In the genomic region with DNA sequence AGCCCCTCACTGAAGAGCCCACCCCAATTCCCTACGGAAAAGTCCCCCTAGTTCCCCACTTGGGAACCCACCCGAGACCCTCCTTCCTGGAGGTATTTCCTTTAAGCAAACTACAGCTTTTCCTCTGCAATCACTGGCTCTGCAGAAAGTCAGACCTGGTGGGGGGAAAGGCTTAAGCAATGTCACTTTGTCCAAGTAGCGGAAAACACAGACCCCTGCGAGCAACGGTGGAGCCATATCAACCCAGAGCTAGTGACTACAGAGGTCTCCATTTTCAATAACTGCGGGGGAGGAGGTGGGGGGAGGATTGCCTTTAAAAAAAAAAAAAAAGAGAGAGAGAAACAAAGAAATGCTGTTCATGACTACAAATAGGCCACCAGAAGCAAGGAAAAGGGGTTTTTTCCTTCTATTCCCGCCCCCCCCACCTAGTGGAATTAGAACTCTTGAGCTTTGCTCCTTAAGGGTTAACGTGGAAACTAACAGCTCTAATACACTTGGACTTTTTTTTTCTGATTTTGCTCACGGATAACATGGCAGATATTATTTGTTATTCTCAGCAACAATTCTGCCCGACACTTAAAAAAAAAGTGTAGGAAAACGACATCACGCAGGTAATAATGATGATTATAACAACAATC, we compare ENCODE assay signal across 10 cellular contexts. TPM values are rescaled to one million over a fixed set of nuclear protein-coding genes. Genes with fewer than 3 reads are reported as not detected.
A peak's percentile ranks its signal among the peaks of the same experiment; 100 is the strongest.
DNase-seq lines count a peak whose midpoint lies in the region; ATAC-seq and TF ChIP-seq lines count a peak whose summit lies in the region.
"Had no signal": no experiment of that assay in that cellular context is flagged by ENCODE, and none has a peak within 500 bp of the region (broad histone marks: within the 10 kb centered on the region; RNA-seq: fewer than 3 reads in every experiment).

No MANE protein-coding gene starts in this region.

- H3K4me2 ChIP-seq in mammary epithelial cell (ENCODE audit: insufficient read depth, low read depth, low read length): peak overlapping the region; percentile 95

- peak overlapping the region; percentile 65 for H3K4me3 Mint-ChIP-seq in activated T-cell treated with anti-CD3 and anti-CD28 coated beads, Interleukin-2, amount 50 U/mL, for 24 hours
- no peak overlapping the region for H3K4me3 Mint-ChIP-seq in CD8-positive, alpha-beta T cell

- H4K20me1 ChIP-seq in mammary epithelial cell (ENCODE audit: insufficient read depth, low read length): no peaks in the 10 kb centered on the region

- no peak for TF ChIP-seq POLR2A in tibial nerve (IDR thresholded peaks at IDR 0.05)

- H3K79me2 ChIP-seq in mammary epithelial cell (ENCODE audit: insufficient read depth, low read length): no peaks in the 10 kb centered on the region

- 77% methylated on average over 8 of the region's 12 CpGs for WGBS in mammary epithelial cell (ENCODE audit: low coverage, missing lambda C conversion rate)
- WGBS in tibial nerve, 2 donors: 37 to 38% methylated on average over 12 of the region's 12 CpGs

- dilution Hi-C loops in mammary epithelial cell (cut with HindIII; ENCODE audit: low sequenced_read_pairs): no loop called here

- H3K9me3 ChIP-seq in mammary epithelial cell (replicated peaks; ENCODE audit: insufficient read depth, low read length): no peaks in the 10 kb centered on the region
- H3K9me3 ChIP-seq in lower lobe of right lung: no peaks in the 10 kb centered on the region
- no peaks in the 10 kb centered on the region for H3K9me3 ChIP-seq in tibial nerve
- no peaks in the 10 kb centered on the region for H3K9me3 ChIP-seq in CD8-positive, alpha-beta T cell (ENCODE audit: low read length)

- H3K27ac ChIP-seq in mammary epithelial cell (ENCODE audit: insufficient read depth, low read depth, low read length): no peak overlapping the region
- peak overlapping the region; percentile 53 for H3K27ac ChIP-seq in lower lobe of right lung
- peak overlapping the region; percentile 32 to 79 (median 65) for H3K27ac ChIP-seq in tibial nerve
- H3K27ac ChIP-seq in CD8-positive, alpha-beta T cell (ENCODE audit: low read depth, low read length): no peak overlapping the region

- no TSS peak for BruUV-seq in mammary epithelial cell (replicated peaks; lab: Mats Ljungman, UMichigan)

- no peaks in the 10 kb centered on the region for H3K9me3 Mint-ChIP-seq in activated T-cell treated with anti-CD3 and anti-CD28 coated beads, Interleukin-2, amount 50 U/mL, for 24 hours
- H3K9me3 Mint-ChIP-seq in CD8-positive, alpha-beta T cell: no peaks in the 10 kb centered on the region

- peak overlapping the region; percentile 88 for H2AFZ ChIP-seq in mammary epithelial cell (ENCODE audit: low read depth, low read length)

- H3K27me3 Mint-ChIP-seq in activated T-cell treated with anti-CD3 and anti-CD28 coated beads, Interleukin-2, amount 50 U/mL, for 24 hours: peaks cover 92% of the 10 kb centered on the region
- H3K27me3 Mint-ChIP-seq in CD8-positive, alpha-beta T cell (ENCODE audit: low read depth): peaks cover 64% of the 10 kb centered on the region

- no peak overlapping the region for H3K27ac Mint-ChIP-seq in activated T-cell treated with anti-CD3 and anti-CD28 coated beads, Interleukin-2, amount 50 U/mL, for 24 hours
- no peak overlapping the region for H3K27ac Mint-ChIP-seq in CD8-positive, alpha-beta T cell

- H3K36me3 Mint-ChIP-seq in activated T-cell treated with anti-CD3 and anti-CD28 coated beads, Interleukin-2, amount 50 U/mL, for 24 hours (ENCODE audit: low read depth): no peaks in the 10 kb centered on the region
- no peaks in the 10 kb centered on the region for H3K36me3 Mint-ChIP-seq in CD8-positive, alpha-beta T cell

- H3K4me3 ChIP-seq in mammary epithelial cell (replicated peaks in 1 of 3; ENCODE audit: insufficient read depth in 1 of 3, low read depth in 2 of 3, low read length in 3 of 3) (peak overlapping the region; percentile 24 to 40 (median 37)), lower lobe of right lung (peak overlapping the region; percentile 51), tibial nerve (peak overlapping the region; percentile 27 to 60 (median 42))
- H3K4me3 ChIP-seq in CD8-positive, alpha-beta T cell (ENCODE audit: low read depth, low read length): no peak overlapping the region

- peaks cover 14% of the 10 kb centered on the region for H3K4me1 ChIP-seq in mammary epithelial cell (ENCODE audit: insufficient read depth, low read length)
- H3K4me1 ChIP-seq in lower lobe of right lung: peaks cover 15% of the 10 kb centered on the region
- peaks cover 0 to 39% (median 6%) of the 10 kb centered on the region in 4 donors for H3K4me1 ChIP-seq in tibial nerve
- H3K4me1 ChIP-seq in CD8-positive, alpha-beta T cell (ENCODE audit: insufficient read depth, low read length): peaks cover 2% of the 10 kb centered on the region

- TF ChIP-seq CTCF in mammary epithelial cell (conservative IDR thresholded peaks at IDR 0.05 in 1 of 2, IDR thresholded peaks at IDR 0.05 in 1 of 2; ENCODE audit: extremely low read depth in 1 of 2, insufficient read depth in 1 of 2, low read depth in 1 of 2, low read length in 2 of 2) (no peak), lower lobe of right lung (IDR thresholded peaks at IDR 0.05) (no peak), tibial nerve (IDR thresholded peaks at IDR 0.05) (no peak)
- TF ChIP-seq CTCF in CD8-positive, alpha-beta T cell (IDR thresholded peaks at IDR 0.05): no peak

- H3K27me3 ChIP-seq in mammary epithelial cell (ENCODE audit: insufficient read depth, low read length) (peaks cover 16% of the 10 kb centered on the region), lower lobe of right lung (ENCODE audit: low read depth) (peaks cover 28% of the 10 kb centered on the region), tibial nerve (no peaks in the 10 kb centered on the region)
- H3K27me3 ChIP-seq in CD8-positive, alpha-beta T cell (ENCODE audit: insufficient read depth, low read length): peaks cover 14% of the 10 kb centered on the region

- no peak for DNase-seq in activated T-cell treated with anti-CD3 and anti-CD28 coated beads, Interleukin-2, amount 50 U/mL, for 24 hours
- DNase-seq in activated T-cell treated with anti-CD3 and anti-CD28 coated beads, Interleukin-2, amount 50 U/mL, for 48 hours: no peak
- DNase-seq in mammary epithelial cell (no peak), lower lobe of right lung (no peak), tibial nerve (ENCODE audit: low spot score in 2 of 2) (no peak)
- DNase-seq in CD8-positive, alpha-beta T cell: no peak
- DNase-seq: COR-L47; effector CD8-positive, alpha-beta T cell had no signal

- H3K9ac ChIP-seq in mammary epithelial cell (ENCODE audit: insufficient read depth, low read length): no peak overlapping the region

- in situ Hi-C loops in mammary epithelial cell (cut with MboI; ENCODE audit: low sequenced_read_pairs in 2 of 2): no loop called here

- H3K36me3 ChIP-seq in mammary epithelial cell (ENCODE audit: insufficient read depth, low read length) (no peaks in the 10 kb centered on the region), lower lobe of right lung (no peaks in the 10 kb centered on the region), tibial nerve (no peaks in the 10 kb centered on the region)
- no peaks in the 10 kb centered on the region for H3K36me3 ChIP-seq in CD8-positive, alpha-beta T cell (ENCODE audit: insufficient read depth, low read length)

- intact Hi-C loops in mammary epithelial cell (cut with micrococcal nuclease) (no loop called here), lower lobe of right lung (cut with DNase I) (no loop called here)
- intact Hi-C loops in CD8-positive, alpha-beta T cell (cut with DNase I, micrococcal nuclease): no loop called here

- ATAC-seq in lower lobe of right lung: no peak
- ATAC-seq in CD8-positive, alpha-beta T cell: no peak
- ATAC-seq in HG03469 (IDR thresholded peaks at IDR 0.05; ENCODE audit: unreplicated experiment): no peak
- ATAC-seq in HG02571 (IDR thresholded peaks at IDR 0.05; ENCODE audit: unreplicated experiment): no peak

- CTCF ChIA-PET in mammary epithelial cell (lab: Charles Lee; ENCODE audit: low non-redundant PET): no interaction called here
- CTCF ChIA-PET in CD8-positive, alpha-beta T cell (lab: Charles Lee): no interaction called here

- TF ChIP-seq EP300 in tibial nerve (IDR thresholded peaks at IDR 0.05): no peak

- POLR2A ChIA-PET in CD8-positive, alpha-beta T cell (lab: Charles Lee): no interaction called here

- H3K4me1 Mint-ChIP-seq in activated T-cell treated with anti-CD3 and anti-CD28 coated beads, Interleukin-2, amount 50 U/mL, for 24 hours (ENCODE audit: low read depth): peaks cover 22% of the 10 kb centered on the region
- peaks cover 20% of the 10 kb centered on the region for H3K4me1 Mint-ChIP-seq in CD8-positive, alpha-beta T cell (ENCODE audit: low read depth)

RNA-seq across cellular contexts. Expression of gene FRZB, which starts 1.1 kb away (rescaled TPM):
- total RNA-seq in mammary epithelial cell: under 1 TPM; 0.09 to 0.17 TPM
- not detected for polyA plus RNA-seq in mammary epithelial cell
- polyA minus RNA-seq in mammary epithelial cell: not detected
- total RNA-seq in lower lobe of right lung: 2.9 TPM
- 10 to 100 TPM in 2 of 4 donors, 1 to 10 TPM in 2; 3.0 to 12.8 (median 9.6) TPM for total RNA-seq in tibial nerve
- total RNA-seq in CD8-positive, alpha-beta T cell: not detected

Comparison
In these comparisons a context has a peak if more than half of its experiments do, and no peak if none do; other contexts are left out.
1. H3K27ac ChIP-seq: peak in lower lobe of right lung (single experiment) and tibial nerve (4 of 4); none in mammary epithelial cell (single experiment) and CD8-positive, alpha-beta T cell (single experiment).